ENCODE assay signal across 1 cellular context in genomic region chr1:1168451-1169411, GRCh38.
TF ChIP-seq lines count a peak whose summit lies in the region.

No MANE protein-coding gene starts in this region.

TF ChIP-seq in GM12878, 131 proteins besides CTCF, POLR2A, EP300 and RAD21:
- TF ChIP-seq NKRF (conservative IDR thresholded peaks at IDR 0.05) (no peak), CBX3 (IDR thresholded peaks at IDR 0.05; ENCODE audit: borderline replicate concordance, low read depth) (no peak), E2F4 (IDR thresholded peaks at IDR 0.05; ENCODE audit: low read depth, low read length) (no peak), ATF3 (IDR thresholded peaks at IDR 0.05; ENCODE audit: borderline replicate concordance, extremely low read depth, low read depth, low read length) (no peak), IRF3 (IDR thresholded peaks at IDR 0.05) (no peak), USF1 (IDR thresholded peaks at IDR 0.05; ENCODE audit: borderline replicate concordance, extremely low read length, insufficient read depth, low read depth, low read length) (no peak), KLF5 (IDR thresholded peaks at IDR 0.05; ENCODE audit: partially characterized antibody) (no peak), HDAC6 (IDR thresholded peaks at IDR 0.05; ENCODE audit: unreplicated experiment) (no peak), JUND (IDR thresholded peaks at IDR 0.05; ENCODE audit: low read depth, low read length) (no peak), MTA2 (IDR thresholded peaks at IDR 0.05; ENCODE audit: low read depth) (no peak), EZH2 (IDR thresholded peaks at IDR 0.05; ENCODE audit: borderline replicate concordance, control insufficient read depth, low read depth, low read length) (no peak), ETV6 (conservative IDR thresholded peaks at IDR 0.05 in 1 of 2, IDR thresholded peaks at IDR 0.05 in 1 of 2; ENCODE audit: borderline replicate concordance in 1 of 2, low read depth in 1 of 2) (no peak), REST (IDR thresholded peaks at IDR 0.05; ENCODE audit: low read depth, low read length) (no peak), ZNF384 (IDR thresholded peaks at IDR 0.05; ENCODE audit: borderline replicate concordance, low read depth, low read length) (no peak), ZNF274 (IDR thresholded peaks at IDR 0.05; ENCODE audit: insufficient read depth, insufficient read length) (no peak), TCF12 (IDR thresholded peaks at IDR 0.05; ENCODE audit: low read depth, low read length) (no peak), ZBTB40 (IDR thresholded peaks at IDR 0.05; ENCODE audit: borderline replicate concordance) (no peak)
